In the genomic region with DNA sequence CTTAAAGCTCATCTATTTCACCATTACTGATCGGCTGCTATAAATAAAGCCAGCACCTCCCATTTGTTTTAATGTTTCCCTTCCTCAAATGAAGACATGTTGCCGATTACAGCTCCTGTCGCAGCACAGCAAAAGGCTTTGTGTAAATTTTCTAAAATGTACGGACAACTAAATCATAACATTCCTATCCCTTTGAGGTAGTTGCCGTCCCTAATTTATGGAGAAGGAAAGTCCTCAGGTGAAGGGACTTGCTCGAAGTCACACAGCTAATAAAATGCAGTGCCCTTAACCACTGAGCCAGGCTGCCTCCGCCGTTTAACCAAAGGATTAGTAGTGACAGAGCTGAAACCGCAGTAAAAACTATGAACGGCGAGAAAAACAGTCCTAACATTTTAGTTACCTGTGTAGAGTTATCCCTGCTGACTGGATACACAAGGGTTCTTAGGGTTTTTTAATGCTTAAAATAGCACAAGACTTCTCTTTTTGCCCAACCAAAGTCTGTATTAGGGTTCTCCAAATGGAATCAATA, we compare ENCODE assay signal across 9 cellular contexts. TPM values are rescaled to one million over a fixed set of nuclear protein-coding genes. Genes with fewer than 3 reads are reported as not detected.
DNase-seq lines count a peak whose midpoint lies in the region; ATAC-seq and TF ChIP-seq lines count a peak whose summit lies in the region.
"Had no signal": no experiment of that assay in that cellular context is flagged by ENCODE, and none has a peak within 500 bp of the region (broad histone marks: within the 10 kb centered on the region; RNA-seq: fewer than 3 reads in every experiment).

No MANE protein-coding gene starts in this region.

- no peaks in the 10 kb centered on the region for H3K9me3 Mint-ChIP-seq in Calu3 (ENCODE audit: low read depth, unreplicated experiment)

- H3K36me3 Mint-ChIP-seq in Calu3 (ENCODE audit: insufficient read depth, unreplicated experiment) = peaks cover 18% of the 10 kb centered on the region

- peak overlapping the region; percentile 31; the same call in 1 of the 2 replicates for H3K9ac ChIP-seq in MM.1S (ENCODE audit: low read length)
- peak overlapping the region; percentile 69 to 94 for H3K9ac ChIP-seq in mucosa of rectum (ENCODE audit: low read depth in 1 of 2, low read length in 2 of 2)

- CTCF ChIA-PET in Calu3 (lab: Charles Lee) (interaction anchor here (0.5 to 4.9 kb wide), 7 partner anchors 16 to 421 kb away, joined by 3 to 49 read pairs (median 4); partner anchors contain the start of gene CDA), HEK293T (lab: Yijun Ruan, JAX) (interaction anchor here (0.6 to 4.6 kb wide), 9 partner anchors 10 to 691 kb away, joined by 3 to 39 read pairs (median 3); partner anchors contain the start of genes CDA and DDOST)

- H3K4me1 ChIP-seq in MM.1S (ENCODE audit: low read length) (peaks cover 4% of the 10 kb centered on the region; the same call in 1 of the 2 replicates), breast epithelium (no peaks in the 10 kb centered on the region), mucosa of rectum (ENCODE audit: control insufficient read depth in 2 of 2, insufficient read depth in 2 of 2, low read length in 2 of 2) (peaks cover 16 to 18% of the 10 kb centered on the region in 2 donors)

- H3K79me2 ChIP-seq in MM.1S (ENCODE audit: low read length) = no peaks in the 10 kb centered on the region

- peak overlapping the region; percentile 77 for H3K4me2 ChIP-seq in MM.1S (ENCODE audit: low read depth, low read length)

- no peaks in the 10 kb centered on the region for H3K4me1 Mint-ChIP-seq in Calu3 (ENCODE audit: low read depth, unreplicated experiment)

- ATAC-seq in GM19452 (IDR thresholded peaks at IDR 0.05; ENCODE audit: unreplicated experiment) = no peak

- DNase-seq in Calu3 (no peak), MM.1S (no peak), breast epithelium (ENCODE audit: low spot score in 2 of 2) (no peak), GF-D8 (lab: John Stamatoyannopoulos, UW) (no peak), HEK293T (ENCODE audit: extremely low spot score) (no peak), hepatic stellate cell (ENCODE audit: low spot score) (no peak)

- TF ChIP-seq CTCF in Calu3 (IDR thresholded peaks at IDR 0.05; ENCODE audit: unreplicated experiment) (no peak), MM.1S (IDR thresholded peaks at IDR 0.05; ENCODE audit: low read length) (no peak), breast epithelium (IDR thresholded peaks at IDR 0.05) (no peak)

- H3K27me3 ChIP-seq in MM.1S (replicated peaks; ENCODE audit: insufficient read depth, low read length) (peaks cover 31% of the 10 kb centered on the region), breast epithelium (no peaks in the 10 kb centered on the region), mucosa of rectum (ENCODE audit: control insufficient read depth in 2 of 2, insufficient read depth in 2 of 2, low read length in 2 of 2) (no peaks in the 10 kb centered on the region)

- intact Hi-C loops in Calu3 (cut with micrococcal nuclease; ENCODE audit: unreplicated experiment) = loop anchor here (1.0 kb wide), 1 partner anchor 112 kb away; no protein-coding TSS in a partner anchor
- intact Hi-C loops in breast epithelium (cut with DNase I; ENCODE audit: low total_unique reads) = no loop called here

- no peaks in the 10 kb centered on the region for H3K27me3 Mint-ChIP-seq in Calu3 (ENCODE audit: unreplicated experiment)

- H3K4me3 ChIP-seq in MM.1S (ENCODE audit: low read length) (peak overlapping the region; percentile 79), breast epithelium (peak overlapping the region; percentile 88 to 99 (median 97)), mucosa of rectum (ENCODE audit: low read length in 2 of 2) (peak overlapping the region; percentile 81 to 85)

- H3F3A ChIP-seq in MM.1S (ENCODE audit: insufficient read depth, low read length) = no peaks in the 10 kb centered on the region

- TF ChIP-seq POLR2A in breast epithelium (IDR thresholded peaks at IDR 0.05) = no peak

- no peak overlapping the region for H3K27ac Mint-ChIP-seq in Calu3 (ENCODE audit: unreplicated experiment)

- H3K27ac ChIP-seq in MM.1S (ENCODE audit: low read length) (peak overlapping the region; percentile 4; the same call in 1 of the 2 replicates), breast epithelium (peak overlapping the region; percentile 86 to 91), mucosa of rectum (ENCODE audit: low read depth in 2 of 2, low read length in 2 of 2) (peak overlapping the region; percentile 95 to 97)

- H3K9me3 ChIP-seq in MM.1S (replicated peaks; ENCODE audit: insufficient read depth, low read length) (no peaks in the 10 kb centered on the region), breast epithelium (no peaks in the 10 kb centered on the region), mucosa of rectum (ENCODE audit: control insufficient read depth in 2 of 2, low read length in 2 of 2) (no peaks in the 10 kb centered on the region)

- POLR2A ChIA-PET in HEK293T (lab: Yijun Ruan, JAX) = interaction anchor here (0.5 to 2.6 kb wide), 27 partner anchors 9 to 153 kb away, joined by 3 to 27 read pairs (median 4); partner anchors contain the start of genes CDA, DDOST, FAM43B and HP1BP3

- H3K36me3 ChIP-seq in MM.1S (replicated peaks; ENCODE audit: insufficient read depth, low read length) = no peaks in the 10 kb centered on the region
- peaks cover 7% of the 10 kb centered on the region for H3K36me3 ChIP-seq in breast epithelium
- H3K36me3 ChIP-seq in mucosa of rectum (ENCODE audit: control insufficient read depth in 2 of 2, insufficient read depth in 2 of 2, low read length in 2 of 2) = peaks cover 14 to 18% of the 10 kb centered on the region in 2 donors

- H3K9me2 ChIP-seq in MM.1S (replicated peaks; ENCODE audit: insufficient read depth, low read length) = no peaks in the 10 kb centered on the region

- peak overlapping the region; percentile 72 for H3K4me3 Mint-ChIP-seq in Calu3 (ENCODE audit: low read depth, unreplicated experiment)

- BruUV-seq in Calu3 (replicated peaks; lab: Mats Ljungman, UMichigan) = TSS peak; percentile 34

- no peaks in the 10 kb centered on the region for H4K20me1 ChIP-seq in MM.1S (ENCODE audit: insufficient read depth, low read length)

- peak overlapping the region; percentile 88; the same call in 1 of the 2 replicates for H2AFZ ChIP-seq in MM.1S (ENCODE audit: low read length)

TF ChIP-seq in HEK293T, 16 proteins besides CTCF, POLR2A, EP300 and RAD21:
- no peak for TF ChIP-seq ARNT (IDR thresholded peaks at IDR 0.05)
- no peak for TF ChIP-seq LEF1 (IDR thresholded peaks at IDR 0.05; ENCODE audit: borderline replicate concordance)
- TF ChIP-seq PKNOX1 (IDR thresholded peaks at IDR 0.05) = no peak
- TF ChIP-seq TARDBP (IDR thresholded peaks at IDR 0.05) = no peak
- no peak for TF ChIP-seq FOXM1 (IDR thresholded peaks at IDR 0.05; ENCODE audit: borderline replicate concordance)
- no peak for TF ChIP-seq ZNF384 (IDR thresholded peaks at IDR 0.05)
- no peak for TF ChIP-seq HDGF (IDR thresholded peaks at IDR 0.05; ENCODE audit: borderline replicate concordance)
- no peak for TF ChIP-seq FOXA1 (IDR thresholded peaks at IDR 0.05)
- no peak for TF ChIP-seq ELF4 (IDR thresholded peaks at IDR 0.05)

RNA-seq across cellular contexts. Expression of gene PINK1, which starts 0.9 kb away (rescaled TPM):
- total RNA-seq in Calu3 (2022) (11.2 and 11.9 TPM in 2 replicates), breast epithelium (100 to 1,000 TPM in 1 of 3 donors, 10 to 100 TPM in 2; 92.1 to 146 (median 94.1) TPM)

RNA-seq across cellular contexts. Expression of gene DDOST, which starts 27.0 kb away (rescaled TPM):
- total RNA-seq in Calu3 (2022) = 266 and 278 TPM in 2 replicates
- total RNA-seq in breast epithelium = 100 to 1,000 TPM; 127 to 145 (median 138) TPM

RNA-seq across cellular contexts. Expression of gene CDA, which starts 45.2 kb away (rescaled TPM):
- total RNA-seq in Calu3 (2022) = 7.4 and 9.0 TPM in 2 replicates
- total RNA-seq in breast epithelium = 1 to 10 TPM in 2 of 3 donors, under 1 TPM in 1; 0.98 to 1.3 (median 1.0) TPM
- total RNA-seq: T-helper 2 cell treated with Interferon-gamma antibody and Interleukin-4, amounts not matched to agents 100 ng/mL and 5 ng/mL, for 36 hours had no signal

Comparison
In these comparisons a context has a peak if more than half of its experiments do, and no peak if none do; other contexts are left out.
1. H3K27ac ChIP-seq: peak in every context shown above with its lines; median percentile 96 in mucosa of rectum; 88 in breast epithelium; 4 in MM.1S.